Comparison of ENCODE assay signal across 10 cellular contexts in genomic region chr1:61054636-61055035, GRCh38. TPM values are rescaled to one million over a fixed set of nuclear protein-coding genes. Genes with fewer than 3 reads are reported as not detected.
DNase-seq lines count a peak whose midpoint lies in the region; ATAC-seq and TF ChIP-seq lines count a peak whose summit lies in the region.
"Had no signal": no experiment of that assay in that cellular context is flagged by ENCODE, and none has a peak within 500 bp of the region (broad histone marks: within the 10 kb centered on the region; RNA-seq: fewer than 3 reads in every experiment).

No MANE protein-coding gene starts in this region.

- TF ChIP-seq CTCF in VCaP (conservative IDR thresholded peaks at IDR 0.05) (no peak), gastrocnemius medialis (IDR thresholded peaks at IDR 0.05 in 4 of 5, conservative IDR thresholded peaks at IDR 0.05 in 1 of 5) (no peak), BE2C (IDR thresholded peaks at IDR 0.05; ENCODE audit: low read depth, low read length) (no peak)

- CTCF ChIA-PET in CD8-positive, alpha-beta memory T cell (lab: Charles Lee) = interaction anchor here (3.8 kb wide), 1 partner anchor 23 kb away, joined by 21 read pairs; no protein-coding TSS in a partner anchor

- H3K27me3 ChIP-seq in CD8-positive, alpha-beta memory T cell (ENCODE audit: insufficient read depth, low read length, poor library complexity, severe bottlenecking) = no peaks in the 10 kb centered on the region
- H3K27me3 ChIP-seq in iPS-18a (ENCODE audit: control insufficient read depth, insufficient read depth, low read length) = peaks cover 85% of the 10 kb centered on the region
- H3K27me3 ChIP-seq in gastrocnemius medialis = no peaks in the 10 kb centered on the region
- H3K27me3 ChIP-seq in BE2C = no peaks in the 10 kb centered on the region

- H3K9ac ChIP-seq in iPS-18a (ENCODE audit: low read length) = no peak overlapping the region

- H3K9me3 ChIP-seq in CD8-positive, alpha-beta memory T cell (ENCODE audit: low read length) = no peaks in the 10 kb centered on the region
- H3K9me3 ChIP-seq in iPS-18a (ENCODE audit: control insufficient read depth, low read depth, low read length) = peaks cover 4% of the 10 kb centered on the region
- H3K9me3 ChIP-seq in gastrocnemius medialis = no peaks in the 10 kb centered on the region
- no peaks in the 10 kb centered on the region for H3K9me3 ChIP-seq in BE2C

- no peak overlapping the region for H3K27ac ChIP-seq in CD8-positive, alpha-beta memory T cell (ENCODE audit: low read depth, low read length)
- H3K27ac ChIP-seq in VCaP (peak overlapping the region; percentile 82), iPS-18a (ENCODE audit: low read length) (no peak overlapping the region), gastrocnemius medialis (peak overlapping the region; percentile 92 to 100 (median 96))

- peaks cover 0 to 3% (median 0%) of the 10 kb centered on the region in 3 donors for H3K36me3 Mint-ChIP-seq in CD8-positive, alpha-beta memory T cell

- intact Hi-C loops in gastrocnemius medialis (cut with DNase I; ENCODE audit: low total_unique reads) = loop anchor here (2.0 to 5.0 kb wide), 3 partner anchors 128 to 673 kb away; partner anchors contain the start of gene TM2D1

- in situ Hi-C loops in gastrocnemius medialis (cut with MboI; ENCODE audit: low sequenced_read_pairs in 4 of 4) = loop anchor here (5.0 to 25.0 kb wide), 5 partner anchors 183 to 290 kb away; no protein-coding TSS in a partner anchor

- POLR2A ChIA-PET in CD8-positive, alpha-beta memory T cell (lab: Charles Lee) = interaction anchor here (0.5 to 1.0 kb wide), 2 partner anchors 15 to 23 kb away, joined by 3 to 7 read pairs; no protein-coding TSS in a partner anchor

- peaks cover 14% of the 10 kb centered on the region for H3K4me1 ChIP-seq in CD8-positive, alpha-beta memory T cell (ENCODE audit: insufficient read depth, low read length)
- peaks cover 51% of the 10 kb centered on the region for H3K4me1 ChIP-seq in iPS-18a (ENCODE audit: control insufficient read depth, low read depth, low read length)
- peaks cover 31 to 40% of the 10 kb centered on the region in 2 donors for H3K4me1 ChIP-seq in gastrocnemius medialis
- 0 out of 2 replicates have a peak, but pooled peaks cover 2% of the 10 kb centered on the region for H3K4me1 ChIP-seq in BE2C

- H3K4me3 Mint-ChIP-seq in CD8-positive, alpha-beta memory T cell = peak overlapping the region; percentile 56 to 97 (median 85)
- H3K4me3 Mint-ChIP-seq: activated T-cell treated with anti-CD3 and anti-CD28 coated beads, Interleukin-2, amount 50 U/mL, for 24 hours had no signal

- H3K27ac Mint-ChIP-seq in CD8-positive, alpha-beta memory T cell = no peak overlapping the region
- H3K27ac Mint-ChIP-seq: activated T-cell treated with anti-CD3 and anti-CD28 coated beads, Interleukin-2, amount 50 U/mL, for 24 hours had no signal

- H3K4me1 Mint-ChIP-seq in CD8-positive, alpha-beta memory T cell = peaks cover 40 to 54% (median 42%) of the 10 kb centered on the region in 3 donors

- peaks cover 25 to 26% of the 10 kb centered on the region in 2 donors for H3K27me3 Mint-ChIP-seq in CD8-positive, alpha-beta memory T cell

- ATAC-seq in gastrocnemius medialis = no peak
- no peak for ATAC-seq in HG02763 (IDR thresholded peaks at IDR 0.05; ENCODE audit: unreplicated experiment)

- no peaks in the 10 kb centered on the region for H3K9me3 Mint-ChIP-seq in CD8-positive, alpha-beta memory T cell
- H3K9me3 Mint-ChIP-seq: activated T-cell treated with anti-CD3 and anti-CD28 coated beads, Interleukin-2, amount 50 U/mL, for 24 hours had no signal

- no peaks in the 10 kb centered on the region for H3K36me3 ChIP-seq in CD8-positive, alpha-beta memory T cell (ENCODE audit: insufficient read depth, low read length)
- H3K36me3 ChIP-seq in iPS-18a (ENCODE audit: control insufficient read depth, low read depth, low read length) (no peaks in the 10 kb centered on the region), gastrocnemius medialis (no peaks in the 10 kb centered on the region), BE2C (no peaks in the 10 kb centered on the region)

- no peak overlapping the region for H3K4me3 ChIP-seq in CD8-positive, alpha-beta memory T cell (ENCODE audit: low read length)
- H3K4me3 ChIP-seq in iPS-18a (ENCODE audit: low read length) = peak overlapping the region; percentile 69
- peak overlapping the region in 2 of 4 donors; percentile 93 to 99 for H3K4me3 ChIP-seq in gastrocnemius medialis
- no peak overlapping the region for H3K4me3 ChIP-seq in BE2C (ENCODE audit: low read depth, low read length)

- no peak for DNase-seq in CD8-positive, alpha-beta memory T cell
- no peak for DNase-seq in gastrocnemius medialis
- no peak for DNase-seq in pons (ENCODE audit: low spot score)
- DNase-seq in NCI-H187 (lab: John Stamatoyannopoulos, UW) = no peak
- no peak for DNase-seq in BE2C
- DNase-seq: activated T-cell treated with anti-CD3 and anti-CD28 coated beads, Interleukin-2, amount 50 U/mL, for 24 hours; SHP77 treated with DMSO at 0.1 percent for 48 hours had no signal

- no peak for TF ChIP-seq POLR2A in gastrocnemius medialis (IDR thresholded peaks at IDR 0.05)

RNA-seq across cellular contexts. Expression of gene NFIA, which starts 27.7 kb away (rescaled TPM):
- total RNA-seq in CD8-positive, alpha-beta memory T cell = 1 to 10 TPM; 6.1 to 7.0 TPM
- 9.9 TPM for polyA plus RNA-seq in CD8-positive, alpha-beta memory T cell
- 10 to 100 TPM; 12.9 to 27.0 (median 26.6) TPM for total RNA-seq in gastrocnemius medialis
- polyA plus RNA-seq in BE2C (2012; ENCODE audit: insufficient read depth, insufficient read length, low read depth) = 6.0 TPM

Comparison
In these comparisons a context has a peak if more than half of its experiments do, and no peak if none do; other contexts are left out.
1. H3K27ac ChIP-seq: peak in VCaP (single experiment) and gastrocnemius medialis (4 of 4); none in CD8-positive, alpha-beta memory T cell (single experiment) and iPS-18a (single experiment).